In the genomic region with DNA sequence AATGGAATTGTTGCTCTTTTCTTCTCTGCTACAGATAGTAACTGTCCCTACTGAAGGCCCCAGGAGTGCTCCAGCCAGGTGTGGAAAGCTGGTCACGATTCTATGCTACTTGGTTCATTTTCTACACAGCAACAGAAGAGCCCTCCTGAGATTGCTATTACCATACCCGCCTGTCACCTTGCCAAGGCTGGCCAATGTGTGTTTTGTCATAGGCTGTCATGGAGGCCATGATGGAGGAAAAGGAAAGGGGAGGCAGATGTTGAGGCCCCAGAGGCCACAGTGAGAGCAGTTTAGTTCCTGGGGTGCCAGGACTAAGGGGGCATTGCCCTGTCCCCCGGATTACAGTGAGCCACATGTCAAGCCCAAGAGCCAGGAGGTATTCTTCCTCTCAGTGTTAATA, we compare ENCODE assay signal across 9 cellular contexts. TPM values are rescaled to one million over a fixed set of nuclear protein-coding genes. Genes with fewer than 3 reads are reported as not detected.
A peak's percentile ranks its signal among the peaks of the same experiment; 100 is the strongest.
DNase-seq lines count a peak whose midpoint lies in the region; ATAC-seq and TF ChIP-seq lines count a peak whose summit lies in the region.
"Had no signal": no experiment of that assay in that cellular context is flagged by ENCODE, and none has a peak within 500 bp of the region (broad histone marks: within the 10 kb centered on the region; RNA-seq: fewer than 3 reads in every experiment).

No MANE protein-coding gene starts in this region.

- TF ChIP-seq EP300 in gastroesophageal sphincter (IDR thresholded peaks at IDR 0.05) = no peak

- H3K36me3 ChIP-seq in HAP-1 (replicated peaks) (peaks cover 14% of the 10 kb centered on the region; the same call in 1 of the 2 replicates), gastroesophageal sphincter (peaks cover 0 to 61% of the 10 kb centered on the region in 2 donors), spleen (peaks cover 5 to 63% (median 24%) of the 10 kb centered on the region in 6 donors)

- DNase-seq in HAP-1 (ENCODE audit: low spot score in 2 of 2) (no peak), spleen (no peak), hypothalamus (lab: John Stamatoyannopoulos, UW) (no peak)
- DNase-seq: activated CD4-positive, alpha-beta T cell treated with anti-CD3 and anti-CD28 coated beads for 4 hours; mucosa of descending colon had no signal

- H3K27ac ChIP-seq in gastroesophageal sphincter (peak overlapping the region in 1 of 4 donors; percentile 84), spleen (peak overlapping the region in 3 of 8 donors; percentile 89 to 94 (median 91))

- H3K4me1 ChIP-seq in HAP-1 = no peaks in the 10 kb centered on the region; the same call in 1 of the 2 replicates
- peaks cover 0 to 73% (median 9%) of the 10 kb centered on the region in 3 donors for H3K4me1 ChIP-seq in gastroesophageal sphincter
- peaks cover 11 to 73% (median 51%) of the 10 kb centered on the region in 6 donors for H3K4me1 ChIP-seq in spleen

- no peak for TF ChIP-seq CTCF in WI38 (IDR thresholded peaks at IDR 0.05; ENCODE audit: low read depth, low read length)
- no peak for TF ChIP-seq CTCF in gastroesophageal sphincter (IDR thresholded peaks at IDR 0.05)
- no peak for TF ChIP-seq CTCF in spleen (IDR thresholded peaks at IDR 0.05 in 8 of 11, conservative IDR thresholded peaks at IDR 0.05 in 3 of 11)

- ATAC-seq in gastroesophageal sphincter (no peak), GM19452 (IDR thresholded peaks at IDR 0.05; ENCODE audit: unreplicated experiment) (no peak), HG03139 (IDR thresholded peaks at IDR 0.05; ENCODE audit: unreplicated experiment) (no peak)

- intact Hi-C loops in spleen (cut with DNase I; ENCODE audit: low total_unique reads) = no loop called here

- WGBS in gastroesophageal sphincter (ENCODE audit: low coverage in 1 of 2), 2 donors = 40% methylated on average over 2 of the region's 3 CpGs; no CpG with 5 or more reads in 1 of the 2 donors
- WGBS in spleen, 5 donors = 79 to 89% (median 86%) methylated on average over 3 of the region's 3 CpGs

- H3K4me3 ChIP-seq in HAP-1 (peak overlapping the region; percentile 74), WI38 (ENCODE audit: low read depth, low read length) (peak overlapping the region; percentile 95), gastroesophageal sphincter (peak overlapping the region; percentile 73 to 88), spleen (peak overlapping the region in 7 of 8 donors; percentile 51 to 82 (median 68))

- no peaks in the 10 kb centered on the region for H3K9me3 ChIP-seq in HAP-1
- no peaks in the 10 kb centered on the region for H3K9me3 ChIP-seq in gastroesophageal sphincter
- H3K9me3 ChIP-seq in spleen = no peaks in the 10 kb centered on the region
- H3K9me3 ChIP-seq: mucosa of descending colon had no signal

- in situ Hi-C loops in HAP-1 (cut with MboI; ENCODE audit: low sequenced_read_pairs) = no loop called here

- H3K27me3 ChIP-seq in HAP-1 (ENCODE audit: low read depth) (no peaks in the 10 kb centered on the region), gastroesophageal sphincter (no peaks in the 10 kb centered on the region), spleen (replicated peaks in 1 of 7) (no peaks in the 10 kb centered on the region)

- TF ChIP-seq POLR2A in gastroesophageal sphincter (IDR thresholded peaks at IDR 0.05) (no peak), spleen (IDR thresholded peaks at IDR 0.05) (no peak)

RNA-seq across cellular contexts. Expression of a gene that starts 1.0 kb away (rescaled TPM):
- total RNA-seq in gastroesophageal sphincter (10 to 100 TPM; 12.4 to 25.8 (median 18.0) TPM), spleen (10 to 100 TPM; 21.0 to 38.0 (median 24.5) TPM)
- polyA plus RNA-seq in spleen = 10 to 100 TPM; 14.4 to 28.0 (median 23.9) TPM

RNA-seq across cellular contexts. Expression of a gene that starts 1.2 kb away (rescaled TPM):
- total RNA-seq in gastroesophageal sphincter (10 to 100 TPM; 29.5 to 61.8 (median 44.9) TPM), spleen (10 to 100 TPM; 18.7 to 35.7 (median 28.3) TPM)
- 10 to 100 TPM in 1 of 3 donors, 1 to 10 TPM in 2; 6.3 to 10.0 (median 6.4) TPM for polyA plus RNA-seq in spleen

RNA-seq across cellular contexts. Expression of a gene that starts 27.7 kb away (rescaled TPM):
- 100 to 1,000 TPM; 115 to 153 (median 124) TPM for total RNA-seq in gastroesophageal sphincter
- total RNA-seq in spleen = 100 to 1,000 TPM; 127 to 199 (median 156) TPM
- 10 to 100 TPM; 14.8 to 29.6 (median 16.9) TPM for polyA plus RNA-seq in spleen

RNA-seq across cellular contexts. Expression of a gene that starts 54.6 kb away (rescaled TPM):
- 10 to 100 TPM; 42.2 to 69.2 (median 60.2) TPM for total RNA-seq in gastroesophageal sphincter
- total RNA-seq in spleen = 10 to 100 TPM; 31.1 to 62.6 (median 47.1) TPM
- polyA plus RNA-seq in spleen = 100 to 1,000 TPM in 2 of 3 donors, 10 to 100 TPM in 1; 74.6 to 196 (median 115) TPM
